In genomic region chr20:22746957-22747356, GRCh38 we compare ENCODE assay signal across 35 cellular contexts.
"Had no signal": no experiment of that assay in that cellular context is flagged by ENCODE, and none has a peak within 500 bp of the region (broad histone marks: within the 10 kb centered on the region; RNA-seq: fewer than 3 reads in every experiment).

No MANE protein-coding gene starts in this region.

- DNase-seq: Karpas-422, Kasumi-1, MG63, MM.1S, MV-4-11, NCI-H1048, NCI-H1092, NCI-H1092 treated with DMSO at 0.1 percent for 48 hours, NCI-H1105, NCI-H1105 treated with DMSO at 0.1 percent for 48 hours, NCI-H1417, NCI-H1417 treated with DMSO at 0.1 percent for 48 hours, NCI-H1436, NCI-H1436 treated with DMSO at 0.1 percent for 48 hours, NCI-H146, NCI-H1694, NCI-H1694 treated with DMSO at 0.1 percent for 48 hours, NCI-H187, NCI-H187 treated with DMSO at 0.1 percent for 48 hours, NCI-H1930, NCI-H2029, NCI-H2029 treated with DMSO at 0.1 percent for 48 hours, NCI-H2081, NCI-H2081 treated with DMSO at 0.1 percent for 48 hours, NCI-H2107, NCI-H2171, NCI-H2171 treated with DMSO at 0.1 percent for 48 hours, NCI-H2227 treated with DMSO at 0.1 percent for 48 hours, NCI-H226, NCI-H345, NCI-H446, NCI-H446 treated with DMSO at 0.1 percent for 48 hours, NCI-H510A, NCI-H510A treated with DMSO at 0.1 percent for 48 hours had no signal

- H3K27ac ChIP-seq: KMS-11 had no signal

- H3K36me3 ChIP-seq: MG63 had no signal

- H3K9me3 ChIP-seq: MG63 had no signal

- H3K4me2 ChIP-seq: KMS-11 had no signal

- H3K9ac ChIP-seq: KMS-11 had no signal

- H3K27me3 ChIP-seq: MG63 had no signal

- H3K4me3 ChIP-seq: MG63 had no signal
